Comparison of ENCODE assay signal across 9 cellular contexts in genomic region chr12:20369164-20370000, GRCh38. TPM values are rescaled to one million over a fixed set of nuclear protein-coding genes. Genes with fewer than 3 reads are reported as not detected.
DNase-seq lines count a peak whose midpoint lies in the region; ATAC-seq and TF ChIP-seq lines count a peak whose summit lies in the region.
"Had no signal": no experiment of that assay in that cellular context is flagged by ENCODE, and none has a peak within 500 bp of the region (broad histone marks: within the 10 kb centered on the region; RNA-seq: fewer than 3 reads in every experiment).

No MANE protein-coding gene starts in this region.

- H3K79me2 ChIP-seq in hepatocyte, result peaks cover 40% of the 10 kb centered on the region

- H3K9me2 ChIP-seq in hepatocyte (replicated peaks; ENCODE audit: insufficient read depth), result no peaks in the 10 kb centered on the region

- peaks cover 10% of the 10 kb centered on the region for H4K20me1 ChIP-seq in hepatocyte (ENCODE audit: insufficient read depth, poor library complexity, severe bottlenecking)

- no peaks in the 10 kb centered on the region for H3K9me3 ChIP-seq in hepatocyte (ENCODE audit: low read depth)

- under 1% methylated on average over 47 of the region's 78 CpGs for WGBS in hepatocyte (ENCODE audit: low lambda C conversion rate, missing lambda C conversion rate)

- peak overlapping the region; percentile 71 for H3K4me2 ChIP-seq in hepatocyte
- H3K4me2 ChIP-seq: KMS-11 had no signal

- intact Hi-C loops in posterior vena cava (cut with DNase I), result no loop called here

- H3K4me1 ChIP-seq in hepatocyte (ENCODE audit: insufficient read depth), result peaks cover 6% of the 10 kb centered on the region

- H3K4me3 ChIP-seq in hepatocyte, result peak overlapping the region; percentile 35

- DNase-seq in EH (ENCODE audit: low read depth) (peak; percentile 86), NCI-H1105 (lab: John Stamatoyannopoulos, UW) (peak; percentile 56), astrocyte of the hippocampus (ENCODE audit: low read depth, low spot score) (peak; percentile 84), hepatocyte (ENCODE audit: low spot score) (peak; percentile 81), posterior vena cava (ENCODE audit: low spot score) (peak; percentile 94), NCI-H1092 (lab: John Stamatoyannopoulos, UW) (no peak)
- DNase-seq in activated CD4-positive, CD25-positive, alpha-beta regulatory T cell (lab: John Stamatoyannopoulos, UW), result no peak

- H3K27me3 ChIP-seq in hepatocyte, result peaks cover 3% of the 10 kb centered on the region

- H3K36me3 ChIP-seq in hepatocyte (replicated peaks; ENCODE audit: insufficient read depth, low read depth), result no peaks in the 10 kb centered on the region

- TF ChIP-seq CTCF in hepatocyte (IDR thresholded peaks at IDR 0.05; ENCODE audit: poor library complexity), result no peak

- H3K27ac ChIP-seq in hepatocyte, result peak overlapping the region; percentile 93
- H3K27ac ChIP-seq: KMS-11 had no signal

- ATAC-seq in GM18520 (IDR thresholded peaks at IDR 0.05; ENCODE audit: unreplicated experiment), result no peak

- peak overlapping the region; percentile 55 for H2AFZ ChIP-seq in hepatocyte

RNA-seq across cellular contexts. Expression of gene PDE3A, which starts 1.0 kb away (rescaled TPM):
- total RNA-seq in hepatocyte (52.0 and 61.6 TPM in 2 replicates), posterior vena cava (10 to 100 TPM; 52.8 to 59.4 TPM)
- 11.1 and 12.8 TPM in 2 replicates for polyA plus RNA-seq in hepatocyte

Comparison
In these comparisons a context has a peak if more than half of its experiments do, and no peak if none do; other contexts are left out.
1. DNase-seq: peak in EH (single experiment), NCI-H1105 (single experiment), astrocyte of the hippocampus (single experiment), hepatocyte (single experiment) and posterior vena cava (single experiment); none in NCI-H1092 (single experiment) and activated CD4-positive, CD25-positive, alpha-beta regulatory T cell (0 of 4).